In the genomic region with DNA sequence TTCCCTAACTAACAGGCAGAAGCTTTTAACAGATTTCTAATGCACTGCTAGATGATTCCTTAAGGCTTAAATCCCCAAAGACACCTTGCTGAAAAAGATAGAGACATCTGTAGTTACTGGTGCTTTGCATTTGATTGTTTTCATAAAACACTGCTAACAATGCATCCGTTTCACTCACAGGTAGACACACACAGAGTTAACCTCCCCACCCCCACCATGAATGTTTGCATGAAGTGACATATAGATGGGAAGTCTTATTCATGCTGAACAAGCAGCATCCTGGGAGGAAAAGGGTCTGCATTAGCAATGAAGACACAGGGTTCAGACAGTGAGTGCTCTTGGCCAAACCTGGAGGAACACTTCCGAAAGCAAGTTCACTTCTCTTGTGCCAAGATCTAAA, we compare ENCODE assay signal across 22 cellular contexts.
DNase-seq lines count a peak whose midpoint lies in the region; ATAC-seq and TF ChIP-seq lines count a peak whose summit lies in the region.
"Had no signal": no experiment of that assay in that cellular context is flagged by ENCODE, and none has a peak within 500 bp of the region (broad histone marks: within the 10 kb centered on the region; RNA-seq: fewer than 3 reads in every experiment).

No MANE protein-coding gene starts in this region.

- no peaks in the 10 kb centered on the region for H3K36me3 ChIP-seq in DOHH2 (ENCODE audit: control insufficient read depth, low read length)
- H3K36me3 ChIP-seq: BLaER1 had no signal

- H3K4me3 Mint-ChIP-seq in glutamatergic neuron (ENCODE audit: unreplicated experiment) = peak overlapping the region; percentile 12
- H3K4me3 Mint-ChIP-seq: B cell; CD4-positive, CD25-positive, alpha-beta regulatory T cell; CD8-positive, alpha-beta T cell had no signal

- peak overlapping the region; percentile 75 for H3K27ac Mint-ChIP-seq in glutamatergic neuron (ENCODE audit: unreplicated experiment)
- H3K27ac Mint-ChIP-seq: B cell; CD4-positive, CD25-positive, alpha-beta regulatory T cell; CD8-positive, alpha-beta T cell had no signal

- no peaks in the 10 kb centered on the region for H3F3A ChIP-seq in DOHH2 (ENCODE audit: control insufficient read depth, insufficient read depth)

- H3K36me3 Mint-ChIP-seq in glutamatergic neuron (ENCODE audit: unreplicated experiment) = no peaks in the 10 kb centered on the region
- H3K36me3 Mint-ChIP-seq: CD4-positive, CD25-positive, alpha-beta regulatory T cell; CD8-positive, alpha-beta T cell had no signal

- peaks cover 73% of the 10 kb centered on the region for H3K4me1 ChIP-seq in DOHH2 (ENCODE audit: control insufficient read depth, low read length)
- H3K4me1 ChIP-seq: Caco-2 had no signal

- ATAC-seq in HG03196 (IDR thresholded peaks at IDR 0.05; ENCODE audit: unreplicated experiment) = no peak
- no peak for ATAC-seq in HG03045 (IDR thresholded peaks at IDR 0.05; ENCODE audit: unreplicated experiment)
- no peak for ATAC-seq in esophagus mucosa
- ATAC-seq: CD8-positive, alpha-beta T cell; GM12878 had no signal

- peaks cover 59% of the 10 kb centered on the region for H3K79me2 ChIP-seq in DOHH2 (ENCODE audit: control insufficient read depth, low read length)

- no peaks in the 10 kb centered on the region for H3K9me2 ChIP-seq in DOHH2 (replicated peaks; ENCODE audit: control insufficient read depth, low read length)

- H3K9me3 Mint-ChIP-seq in glutamatergic neuron (ENCODE audit: unreplicated experiment) = no peaks in the 10 kb centered on the region
- H3K9me3 Mint-ChIP-seq: CD8-positive, alpha-beta T cell had no signal

- TF ChIP-seq CTCF in DOHH2 (IDR thresholded peaks at IDR 0.05; ENCODE audit: low read depth, low read length, poor library complexity, severe bottlenecking) = no peak
- no peak for TF ChIP-seq CTCF in glutamatergic neuron (IDR thresholded peaks at IDR 0.05; ENCODE audit: partially characterized antibody, unreplicated experiment)
- TF ChIP-seq CTCF in GM20000 (IDR thresholded peaks at IDR 0.05; ENCODE audit: extremely low read depth, missing control alignments) = no peak

- peak overlapping the region; percentile 47 for H3K27ac ChIP-seq in DOHH2 (ENCODE audit: low read depth, low read length)
- H3K27ac ChIP-seq: BLaER1, C4-2B had no signal

- H4K20me1 ChIP-seq in DOHH2 (ENCODE audit: control insufficient read depth, insufficient read depth, low read depth, low read length) = no peaks in the 10 kb centered on the region
- H4K20me1 ChIP-seq: BLaER1 had no signal

- DNase-seq in AG08395 (ENCODE audit: low spot score) (peak; percentile 4), NCI-H69 (lab: John Stamatoyannopoulos, UW) (peak; percentile 44), glutamatergic neuron (no peak), GM20000 (ENCODE audit: low spot score) (no peak)
- DNase-seq: Caco-2; CD4-positive, CD25-positive, alpha-beta regulatory T cell; CD8-positive, alpha-beta T cell; DMS153; DND-41; EL; GDM1; GOT3; H7; HCEC 1CT had no signal

- H3K27me3 Mint-ChIP-seq in glutamatergic neuron (ENCODE audit: unreplicated experiment) = no peaks in the 10 kb centered on the region
- H3K27me3 Mint-ChIP-seq: CD4-positive, CD25-positive, alpha-beta regulatory T cell had no signal

- H3K9me3 ChIP-seq in DOHH2 (ENCODE audit: control insufficient read depth, insufficient read depth, low read length) = no peaks in the 10 kb centered on the region
- H3K9me3 ChIP-seq: BLaER1, Caco-2 had no signal

- H3K4me2 ChIP-seq in DOHH2 (ENCODE audit: low read length) = peak overlapping the region; percentile 57
- H3K4me2 ChIP-seq: BLaER1 had no signal

- peak overlapping the region; percentile 48 for H3K4me3 ChIP-seq in DOHH2 (ENCODE audit: low read length)
- H3K4me3 ChIP-seq: BLaER1, GM12878 had no signal

- H3K4me1 Mint-ChIP-seq in glutamatergic neuron (ENCODE audit: low read depth, unreplicated experiment) = peaks cover 53% of the 10 kb centered on the region
- H3K4me1 Mint-ChIP-seq: B cell; CD4-positive, CD25-positive, alpha-beta regulatory T cell had no signal

- H3K27me3 ChIP-seq in DOHH2 (ENCODE audit: control insufficient read depth, low read length) = no peaks in the 10 kb centered on the region
- H3K27me3 ChIP-seq: BLaER1 had no signal

Comparison
In these comparisons a context has a peak if more than half of its experiments do, and no peak if none do; other contexts are left out.
1. DNase-seq: peak in AG08395 (single experiment) and NCI-H69 (single experiment); none in glutamatergic neuron (single experiment) and GM20000 (single experiment).